ENCODE assay signal across 8 cellular contexts in genomic region chr1:183470961-183471747, GRCh38.
DNase-seq lines count a peak whose midpoint lies in the region; ATAC-seq and TF ChIP-seq lines count a peak whose summit lies in the region.

No MANE protein-coding gene starts in this region.

- TF ChIP-seq CTCF in GM13977 (IDR thresholded peaks at IDR 0.05; ENCODE audit: extremely low read depth, insufficient read depth, missing control alignments) (peak; percentile 13), astrocyte of the spinal cord (IDR thresholded peaks at IDR 0.05; ENCODE audit: low read depth, low read length) (no peak)

- H3K4me3 ChIP-seq in astrocyte of the spinal cord (ENCODE audit: low read depth, low read length) (peak overlapping the region; percentile 93), iPS DF 6.9 (ENCODE audit: low read length) (peak overlapping the region; percentile 100), skeletal muscle cell (ENCODE audit: low read depth, low read length) (peak overlapping the region; percentile 86)

- in situ Hi-C loops in GM13977 (cut with MboI; ENCODE audit: low pct_unique_long_range_greater_than_20kb, low sequenced_read_pairs, unreplicated experiment) (no loop called here), astrocyte of the spinal cord (cut with HindIII; ENCODE audit: low sequenced_read_pairs) (no loop called here)

- no peak overlapping the region for H3K27ac ChIP-seq in iPS DF 6.9 (ENCODE audit: low read length)

- WGBS in iPS DF 6.9 (ENCODE audit: insufficient coverage, insufficient read length) = no CpG with 5 or more reads among the region's 47 CpGs

- H3K9me3 ChIP-seq in iPS DF 6.9 (ENCODE audit: control insufficient read depth, insufficient read depth, low read length) = no peaks in the 10 kb centered on the region

- no peaks in the 10 kb centered on the region for H3K36me3 ChIP-seq in iPS DF 6.9 (ENCODE audit: control insufficient read depth, insufficient read depth, low read length)

- peaks cover 2% of the 10 kb centered on the region; the same call in 1 of the 2 replicates for H3K4me1 ChIP-seq in iPS DF 6.9 (ENCODE audit: control insufficient read depth, insufficient read depth, low read length)

- DNase-seq in GM13977 (ENCODE audit: low spot score) = peak; percentile 55
- DNase-seq in NCI-H1694 treated with DMSO at 0.1 percent for 48 hours (lab: John Stamatoyannopoulos, UW) = peak; percentile 89
- peak; percentile 80 for DNase-seq in T1000 (lab: John Stamatoyannopoulos, UW)
- peak; percentile 81 for DNase-seq in astrocyte of the spinal cord (ENCODE audit: low read depth, low spot score)
- peak; percentile 11 for DNase-seq in iPS DF 6.9 (ENCODE audit: low read depth, low spot score)
- DNase-seq in skeletal muscle cell (ENCODE audit: low read depth) = peak; percentile 43
- no peak for DNase-seq in GOT3 (lab: John Stamatoyannopoulos, UW)

- no peaks in the 10 kb centered on the region for H3K27me3 ChIP-seq in iPS DF 6.9 (ENCODE audit: control insufficient read depth, insufficient read depth, low read length)

- ATAC-seq in HG02884 (IDR thresholded peaks at IDR 0.05; ENCODE audit: unreplicated experiment) = peak; percentile 35
